10 cellular contexts compared by ENCODE assay signal in the genomic region with DNA sequence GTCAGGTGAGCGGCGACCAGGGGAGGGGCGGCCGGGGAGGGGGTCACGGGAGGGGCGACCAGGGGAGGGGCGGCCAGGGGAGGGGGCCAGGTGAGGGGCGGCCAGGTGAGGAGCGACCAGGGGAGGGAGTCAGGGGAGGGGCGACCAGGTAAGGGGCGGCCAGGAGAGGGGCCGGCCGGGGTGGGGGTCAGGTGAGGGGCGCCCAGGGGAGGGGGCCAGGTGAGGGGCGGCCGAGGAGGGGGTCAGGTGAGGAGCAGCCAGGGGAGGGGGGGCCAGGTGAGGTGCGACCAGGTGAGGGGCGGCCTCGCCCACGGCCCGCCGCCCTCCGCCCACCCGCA. TPM values are rescaled to one million over a fixed set of nuclear protein-coding genes. Genes with fewer than 3 reads are reported as not detected.
DNase-seq lines count a peak whose midpoint lies in the region; ATAC-seq and TF ChIP-seq lines count a peak whose summit lies in the region.
"Had no signal": no experiment of that assay in that cellular context is flagged by ENCODE, and none has a peak within 500 bp of the region (broad histone marks: within the 10 kb centered on the region; RNA-seq: fewer than 3 reads in every experiment).

No MANE protein-coding gene starts in this region.

- CTCF ChIA-PET in SK-N-SH (lab: Yijun Ruan, JAX), result no interaction called here
- CTCF ChIA-PET in MCF 10A (lab: Yijun Ruan, JAX), result interaction anchor here (0.6 kb wide), 1 partner anchor 18 kb away, joined by 4 read pairs; no protein-coding TSS in a partner anchor
- CTCF ChIA-PET in CD4-positive, alpha-beta memory T cell (lab: Charles Lee; ENCODE audit: partially characterized antibody), result no interaction called here

- H3K27me3 Mint-ChIP-seq in MCF 10A (ENCODE audit: insufficient read depth, unreplicated experiment), result no peaks in the 10 kb centered on the region
- no peaks in the 10 kb centered on the region for H3K27me3 Mint-ChIP-seq in CD4-positive, alpha-beta memory T cell
- H3K27me3 Mint-ChIP-seq: activated T-cell treated with anti-CD3 and anti-CD28 coated beads, Interleukin-2, amount 50 U/mL, for 24 hours had no signal

- H3K27ac ChIP-seq in SK-N-SH (ENCODE audit: low read depth in 2 of 2, low read length in 1 of 2) (peak overlapping the region in 1 of 2 experiments; percentile 68; a peak in 2 of 4 replicates), right lobe of liver (no peak overlapping the region), transverse colon (peak overlapping the region; percentile 12 to 86 (median 82))
- H3K27ac ChIP-seq in CD4-positive, alpha-beta memory T cell (ENCODE audit: low read depth, low read length), result no peak overlapping the region

- intact Hi-C loops in MCF 10A (cut with micrococcal nuclease), result no loop called here
- intact Hi-C loops in right lobe of liver (cut with DNase I), result no loop called here
- intact Hi-C loops in transverse colon (cut with DNase I; ENCODE audit: low total_unique reads), result no loop called here
- intact Hi-C loops in CD4-positive, alpha-beta memory T cell (cut with micrococcal nuclease), result loop anchor here (1.0 to 2.0 kb wide), 2 partner anchors 92 to 152 kb away; partner anchors contain the start of genes IGHMBP2 and MRPL21

- TF ChIP-seq CTCF in SK-N-SH (IDR thresholded peaks at IDR 0.05), result no peak
- no peak for TF ChIP-seq CTCF in MCF 10A (IDR thresholded peaks at IDR 0.05; ENCODE audit: unreplicated experiment)
- no peak for TF ChIP-seq CTCF in right lobe of liver (IDR thresholded peaks at IDR 0.05)
- TF ChIP-seq CTCF in transverse colon (IDR thresholded peaks at IDR 0.05), result no peak

- H4K20me1 ChIP-seq in SK-N-SH (ENCODE audit: insufficient read depth), result no peaks in the 10 kb centered on the region

- peak overlapping the region in 1 of 2 experiments; percentile 55; a peak in 2 of 4 replicates for H3K4me3 ChIP-seq in SK-N-SH (ENCODE audit: low read depth in 2 of 2, low read length in 1 of 2)
- peak overlapping the region; percentile 33 to 52 (median 39) for H3K4me3 ChIP-seq in right lobe of liver
- H3K4me3 ChIP-seq in transverse colon, result peak overlapping the region; percentile 34 to 63 (median 50)
- H3K4me3 ChIP-seq in CD4-positive, alpha-beta memory T cell (ENCODE audit: low read length in 2 of 2), result peak overlapping the region in 1 of 2 donors; percentile 62

- no peaks in the 10 kb centered on the region for H3K4me1 Mint-ChIP-seq in MCF 10A (ENCODE audit: insufficient read depth, unreplicated experiment)
- H3K4me1 Mint-ChIP-seq in CD4-positive, alpha-beta memory T cell, result peaks cover 8 to 27% (median 14%) of the 10 kb centered on the region in 4 donors

- no peak overlapping the region for H3K27ac Mint-ChIP-seq in MCF 10A (ENCODE audit: low read depth, unreplicated experiment)
- no peak overlapping the region for H3K27ac Mint-ChIP-seq in CD4-positive, alpha-beta memory T cell

- WGBS in SK-N-SH (ENCODE audit: low lambda C conversion rate), result 55% methylated on average over 17 of the region's 24 CpGs
- 9% methylated on average over 12 of the region's 24 CpGs for WGBS in right lobe of liver (ENCODE audit: insufficient coverage, low coverage, low lambda C conversion rate, missing lambda C conversion rate)
- 4% methylated on average over 16 of the region's 24 CpGs; no CpG with 5 or more reads in 1 of the 2 donors for WGBS in transverse colon (ENCODE audit: low coverage in 1 of 2), 2 donors

- no peak for TF ChIP-seq RAD21 in SK-N-SH (IDR thresholded peaks at IDR 0.05; ENCODE audit: low read length)

- in situ Hi-C loops in transverse colon (cut with MboI; ENCODE audit: low pct_ligation_motif_present in 1 of 4, low pct_unique_long_range_greater_than_20kb in 1 of 4, low sequenced_read_pairs in 3 of 4), result no loop called here

- no peaks in the 10 kb centered on the region for H3K36me3 Mint-ChIP-seq in MCF 10A (ENCODE audit: insufficient read depth, unreplicated experiment)
- peaks cover 0 to 15% of the 10 kb centered on the region in 2 donors for H3K36me3 Mint-ChIP-seq in CD4-positive, alpha-beta memory T cell

- peaks cover 0 to 27% of the 10 kb centered on the region in 2 experiments; a peak in 2 of 4 replicates for H3K4me1 ChIP-seq in SK-N-SH (ENCODE audit: control insufficient read depth in 1 of 2, insufficient read depth in 2 of 2, low read depth in 1 of 2, low read length in 1 of 2)
- no peaks in the 10 kb centered on the region for H3K4me1 ChIP-seq in right lobe of liver
- H3K4me1 ChIP-seq in transverse colon, result peaks cover 5 to 15% (median 7%) of the 10 kb centered on the region in 4 donors
- peaks cover 4% of the 10 kb centered on the region for H3K4me1 ChIP-seq in CD4-positive, alpha-beta memory T cell (ENCODE audit: insufficient read depth, low read length)

- no peak overlapping the region for H2AFZ ChIP-seq in SK-N-SH (ENCODE audit: low read depth)

- no peaks in the 10 kb centered on the region for H3K9me3 Mint-ChIP-seq in MCF 10A (ENCODE audit: unreplicated experiment)
- no peaks in the 10 kb centered on the region for H3K9me3 Mint-ChIP-seq in CD4-positive, alpha-beta memory T cell
- H3K9me3 Mint-ChIP-seq: activated T-cell treated with anti-CD3 and anti-CD28 coated beads, Interleukin-2, amount 50 U/mL, for 24 hours had no signal

- POLR2A ChIA-PET in SK-N-SH (lab: Yijun Ruan, JAX) (interaction anchor here (0.8 kb wide), 1 partner anchor 26 kb away, joined by 3 read pairs; no protein-coding TSS in a partner anchor), MCF 10A (lab: Yijun Ruan, JAX) (no interaction called here)
- POLR2A ChIA-PET in CD4-positive, alpha-beta memory T cell (lab: Charles Lee; ENCODE audit: partially characterized antibody), result no interaction called here

- DNase-seq in SK-N-SH (no peak), MCF 10A (ENCODE audit: unreplicated experiment) (no peak), right lobe of liver (peak in 2 of 3 donors; percentile 33 to 52), transverse colon (no peak), GOT3 (lab: John Stamatoyannopoulos, UW) (no peak)
- DNase-seq in CD4-positive, alpha-beta memory T cell, result no peak

- H3F3A ChIP-seq in SK-N-SH (replicated peaks; ENCODE audit: insufficient read depth), result peaks cover 10% of the 10 kb centered on the region

- H3K27me3 ChIP-seq in SK-N-SH (ENCODE audit: insufficient read depth) (no peaks in the 10 kb centered on the region), right lobe of liver (no peaks in the 10 kb centered on the region), transverse colon (no peaks in the 10 kb centered on the region)
- H3K27me3 ChIP-seq in CD4-positive, alpha-beta memory T cell (ENCODE audit: insufficient read depth, low read length), result no peaks in the 10 kb centered on the region

- no peak for TF ChIP-seq EP300 in SK-N-SH (IDR thresholded peaks at IDR 0.05; ENCODE audit: borderline replicate concordance in 1 of 2, low read depth in 1 of 2, low read length in 1 of 2)
- TF ChIP-seq EP300 in transverse colon (IDR thresholded peaks at IDR 0.05; ENCODE audit: low read depth), result no peak

- TF ChIP-seq POLR2A in right lobe of liver (IDR thresholded peaks at IDR 0.05), result no peak
- TF ChIP-seq POLR2A in transverse colon (IDR thresholded peaks at IDR 0.05), result no peak

- H3K36me3 ChIP-seq in SK-N-SH (replicated peaks in 1 of 2; ENCODE audit: control insufficient read depth in 1 of 2, insufficient read depth in 2 of 2, low read length in 1 of 2), result peaks cover 0 to 5% of the 10 kb centered on the region in 2 experiments
- H3K36me3 ChIP-seq in right lobe of liver, result peaks cover 0 to under 1% (median 0%) of the 10 kb centered on the region in 4 donors
- peaks cover 0 to under 1% (median under 1%) of the 10 kb centered on the region in 4 donors for H3K36me3 ChIP-seq in transverse colon
- H3K36me3 ChIP-seq in CD4-positive, alpha-beta memory T cell (ENCODE audit: insufficient read depth, low read length), result peaks cover 3% of the 10 kb centered on the region

- no peaks in the 10 kb centered on the region for H3K9me3 ChIP-seq in SK-N-SH
- no peaks in the 10 kb centered on the region for H3K9me3 ChIP-seq in right lobe of liver
- H3K9me3 ChIP-seq in transverse colon, result no peaks in the 10 kb centered on the region
- no peaks in the 10 kb centered on the region for H3K9me3 ChIP-seq in CD4-positive, alpha-beta memory T cell (ENCODE audit: control insufficient read depth in 1 of 2, low read length in 2 of 2)

- H3K4me3 Mint-ChIP-seq in MCF 10A (ENCODE audit: unreplicated experiment), result peak overlapping the region; percentile 69
- H3K4me3 Mint-ChIP-seq in CD4-positive, alpha-beta memory T cell, result peak overlapping the region in 1 of 8 donors; percentile 70

- H3K79me2 ChIP-seq in SK-N-SH (ENCODE audit: insufficient read depth), result no peaks in the 10 kb centered on the region

- BruUV-seq in MCF 10A (replicated peaks; lab: Mats Ljungman, UMichigan), result no TSS peak

- ATAC-seq in SK-N-SH treated with all-trans-retinoic acid at 6 μM for 48 hours (no peak), right lobe of liver (no peak), GM19023 (IDR thresholded peaks at IDR 0.05; ENCODE audit: unreplicated experiment) (no peak)

- peak overlapping the region; percentile 54; the same call in 1 of the 2 replicates for H3K9ac ChIP-seq in SK-N-SH

- H3K4me2 ChIP-seq in SK-N-SH, result peak overlapping the region; percentile 63; the same call in 1 of the 2 replicates

- no peaks in the 10 kb centered on the region for H3K9me2 ChIP-seq in SK-N-SH

TF ChIP-seq in SK-N-SH, 30 proteins besides CTCF, POLR2A, EP300 and RAD21 (continues in another document):
- TF ChIP-seq, protein P1, sequence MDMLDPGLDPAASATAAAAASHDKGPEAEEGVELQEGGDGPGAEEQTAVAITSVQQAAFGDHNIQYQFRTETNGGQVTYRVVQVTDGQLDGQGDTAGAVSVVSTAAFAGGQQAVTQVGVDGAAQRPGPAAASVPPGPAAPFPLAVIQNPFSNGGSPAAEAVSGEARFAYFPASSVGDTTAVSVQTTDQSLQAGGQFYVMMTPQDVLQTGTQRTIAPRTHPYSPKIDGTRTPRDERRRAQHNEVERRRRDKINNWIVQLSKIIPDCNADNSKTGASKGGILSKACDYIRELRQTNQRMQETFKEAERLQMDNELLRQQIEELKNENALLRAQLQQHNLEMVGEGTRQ (IDR thresholded peaks at IDR 0.05; ENCODE audit: borderline replicate concordance, low read depth, low read length), result no peak

TF ChIP-seq in SK-N-SH treated with all-trans-retinoic acid at 6 μM for 48 hours, 23 proteins besides CTCF, POLR2A, EP300 and RAD21 (continues in another document):
- TF ChIP-seq GLIS3 (CRISPR knock-in tag; IDR thresholded peaks at IDR 0.05) (no peak), TCF4 (CRISPR knock-in tag; IDR thresholded peaks at IDR 0.05; ENCODE audit: borderline replicate concordance) (no peak)

RNA-seq across cellular contexts. Expression of gene TESMIN, which starts 0.4 kb away (rescaled TPM):
- polyA plus RNA-seq in SK-N-SH (2012; rRNA removed), result 2.0 and 3.5 TPM in 2 replicates
- polyA plus RNA-seq in SK-N-SH (2012; cell fraction: cytosol; rRNA removed), result 2.3 and 2.9 TPM in 2 replicates
- 8.4 and 10.2 TPM in 2 replicates for polyA plus RNA-seq in SK-N-SH (2012; cell fraction: nucleus; rRNA removed)
- total RNA-seq in MCF 10A (2022) (6.8 and 9.7 TPM in 2 replicates), right lobe of liver (1 to 10 TPM in 2 of 6 experiments, under 1 TPM in 4; 0.42 to 1.4 (median 0.80) TPM), transverse colon (1 to 10 TPM in 3 of 4 donors, under 1 TPM in 1; 1.00 to 7.5 (median 4.2) TPM)
- total RNA-seq in CD4-positive, alpha-beta memory T cell, result 1 to 10 TPM; 5.7 to 5.8 TPM
- 1 to 10 TPM; 2.6 to 3.4 TPM for polyA plus RNA-seq in CD4-positive, alpha-beta memory T cell
- total RNA-seq: A172 had no signal

Comparison
In these comparisons a context has a peak if more than half of its experiments do, and no peak if none do; other contexts are left out.
1. DNase-seq: peak in right lobe of liver (2 of 3); none in SK-N-SH (single experiment), MCF 10A (single experiment), transverse colon (single experiment), GOT3 (single experiment) and CD4-positive, alpha-beta memory T cell (0 of 5).
2. H3K27ac ChIP-seq: peak in transverse colon (4 of 4); none in right lobe of liver (0 of 3) and CD4-positive, alpha-beta memory T cell (single experiment).